Comparison of ENCODE assay signal across 23 cellular contexts in genomic region chr14:46499521-46499920, GRCh38.
"Had no signal": no experiment of that assay in that cellular context is flagged by ENCODE, and none has a peak within 500 bp of the region (broad histone marks: within the 10 kb centered on the region; RNA-seq: fewer than 3 reads in every experiment).

No MANE protein-coding gene starts in this region.

- DNase-seq: dermis blood vessel endothelial cell; dorsolateral prefrontal cortex; effector CD4-positive, alpha-beta T cell; effector memory CD4-positive, alpha-beta T cell; erythroblast; esophagus squamous epithelium; foreskin fibroblast; foreskin melanocyte; gastrocnemius medialis; glutamatergic neuron; head of caudate nucleus; heart right ventricle; hippocampal formation; left cardiac atrium; left lung; left ventricle myocardium superior; lower lobe of right lung; mesenchymal stem cell; mucosa of descending colon; naive B cell; naive thymus-derived CD8-positive, alpha-beta T cell had no signal

- H3K4me1 ChIP-seq: esophagus squamous epithelium, gastrocnemius medialis, heart right ventricle, left lung, lower lobe of right lung had no signal

- H3K27ac ChIP-seq: coronary artery, dorsolateral prefrontal cortex, epithelial cell of prostate, esophagus squamous epithelium, gastrocnemius medialis, heart right ventricle, left lung, lower lobe of right lung had no signal

- H3K27me3 ChIP-seq: dorsolateral prefrontal cortex, esophagus squamous epithelium, gastrocnemius medialis, heart right ventricle, left lung had no signal

- H3K4me3 ChIP-seq: coronary artery, dorsolateral prefrontal cortex, esophagus squamous epithelium, gastrocnemius medialis, heart right ventricle, left lung, lower lobe of right lung, mucosa of descending colon had no signal

- H3K36me3 ChIP-seq: esophagus squamous epithelium, gastrocnemius medialis, heart right ventricle, left lung, lower lobe of right lung had no signal
